27 cellular contexts compared by ENCODE assay signal in the genomic region with DNA sequence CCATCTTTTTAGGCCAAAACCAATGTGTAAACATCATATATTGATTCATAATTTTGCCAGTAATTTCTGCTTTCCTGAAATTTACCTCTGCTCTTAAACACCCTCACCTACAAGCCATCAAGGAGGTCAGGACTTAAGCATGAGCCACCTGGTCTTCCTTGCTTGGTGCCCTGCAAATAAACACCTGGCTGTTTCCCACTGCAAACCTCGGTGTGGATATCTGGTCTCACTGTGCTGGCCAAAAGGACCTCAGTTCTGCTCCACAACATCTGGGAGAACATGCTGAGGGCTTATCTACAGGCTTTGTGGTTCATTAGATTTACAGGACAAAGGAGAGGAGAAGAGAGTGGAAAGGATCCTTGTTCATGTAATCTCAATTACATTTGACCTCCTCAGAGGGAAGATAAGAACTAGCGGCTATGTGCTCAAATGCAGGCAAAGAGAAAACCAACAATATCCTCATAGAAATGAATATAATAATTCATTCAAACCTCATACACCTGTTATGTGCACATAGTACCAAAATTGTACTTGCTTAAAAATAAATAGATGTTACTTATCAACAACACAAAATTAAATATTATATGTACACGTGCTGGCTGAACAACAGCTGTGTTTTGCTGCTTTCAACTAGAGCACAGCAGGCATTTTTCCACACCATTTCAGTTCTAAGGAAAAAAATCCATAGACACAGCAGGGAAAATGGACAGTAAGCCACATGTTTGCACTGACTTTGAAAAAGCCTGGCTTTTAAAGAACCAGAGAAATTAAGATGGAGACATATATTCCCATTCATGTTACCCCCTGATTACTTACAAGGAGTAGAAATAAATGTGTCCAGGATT.
DNase-seq lines count a peak whose midpoint lies in the region; TF ChIP-seq lines count a peak whose summit lies in the region.
"Had no signal": no experiment of that assay in that cellular context is flagged by ENCODE, and none has a peak within 500 bp of the region (broad histone marks: within the 10 kb centered on the region; RNA-seq: fewer than 3 reads in every experiment).

No MANE protein-coding gene starts in this region.

- no peak overlapping the region for H3K4me3 ChIP-seq in neural progenitor cell
- H3K4me3 ChIP-seq in esophagus squamous epithelium, result no peak overlapping the region
- H3K4me3 ChIP-seq: adrenal gland, breast epithelium, colonic mucosa, left ventricle myocardium inferior, MG63 had no signal

- no peak overlapping the region for H3K4me3 Mint-ChIP-seq in neural progenitor cell
- H3K4me3 Mint-ChIP-seq: activated CD4-positive, alpha-beta T cell treated with anti-CD3 and anti-CD28 coated beads, Interleukin-2, amount 10 ng/mL, durations not matched to agents 24 days and 14 days; activated T-cell treated with anti-CD3 and anti-CD28 coated beads, Interleukin-2, amount 50 U/mL, for 4 hours; CD4-positive, CD25-positive, alpha-beta regulatory T cell; immature natural killer cell; mesothelial cell of epicardium; naive thymus-derived CD4-positive, alpha-beta T cell; T-helper 17 cell had no signal

- no peaks in the 10 kb centered on the region for H3K36me3 Mint-ChIP-seq in neural progenitor cell
- H3K36me3 Mint-ChIP-seq: CD4-positive, CD25-positive, alpha-beta regulatory T cell; mesothelial cell of epicardium; naive thymus-derived CD4-positive, alpha-beta T cell had no signal

- H3K4me1 Mint-ChIP-seq in neural progenitor cell, result peaks cover 28% of the 10 kb centered on the region
- H3K4me1 Mint-ChIP-seq: activated CD4-positive, alpha-beta T cell treated with anti-CD3 and anti-CD28 coated beads, Interleukin-2, amount 10 ng/mL, durations not matched to agents 24 days and 14 days; CD4-positive, CD25-positive, alpha-beta regulatory T cell; immature natural killer cell had no signal

- H4K20me1 ChIP-seq in neural progenitor cell (ENCODE audit: low read depth), result no peaks in the 10 kb centered on the region

- no peaks in the 10 kb centered on the region for H3K79me2 ChIP-seq in neural progenitor cell (ENCODE audit: low read depth)

- H3K36me3 ChIP-seq in neural progenitor cell (no peaks in the 10 kb centered on the region), esophagus squamous epithelium (no peaks in the 10 kb centered on the region)
- H3K36me3 ChIP-seq: adrenal gland, breast epithelium, colonic mucosa, left ventricle myocardium inferior, MG63 had no signal

- intact Hi-C loops in esophagus squamous epithelium (cut with DNase I), result no loop called here

- H3K27me3 Mint-ChIP-seq in neural progenitor cell (ENCODE audit: insufficient read depth, low read depth), result peaks cover 2% of the 10 kb centered on the region
- H3K27me3 Mint-ChIP-seq: CD4-positive, CD25-positive, alpha-beta regulatory T cell; T-helper 17 cell had no signal

- no peak overlapping the region for H3K27ac ChIP-seq in neural progenitor cell
- H3K27ac ChIP-seq in esophagus squamous epithelium, result no peak overlapping the region
- H3K27ac ChIP-seq: adrenal gland, breast epithelium, colonic mucosa, left ventricle myocardium inferior, VCaP had no signal

- no peak overlapping the region for H3K4me2 ChIP-seq in neural progenitor cell
- H3K4me2 ChIP-seq: SK-N-SH had no signal

- no peak overlapping the region for H3K9ac ChIP-seq in neural progenitor cell
- H3K9ac ChIP-seq: SK-N-SH had no signal

- no peak for TF ChIP-seq POLR2A in esophagus squamous epithelium (IDR thresholded peaks at IDR 0.05)

- H3K27me3 ChIP-seq in neural progenitor cell (no peaks in the 10 kb centered on the region), esophagus squamous epithelium (no peaks in the 10 kb centered on the region)
- H3K27me3 ChIP-seq: adrenal gland, breast epithelium, colonic mucosa, MG63 had no signal

- peaks cover 2% of the 10 kb centered on the region for H3K9me3 Mint-ChIP-seq in neural progenitor cell
- H3K9me3 Mint-ChIP-seq: activated T-cell treated with anti-CD3 and anti-CD28 coated beads, Interleukin-2, amount 50 U/mL, for 4 hours; naive thymus-derived CD4-positive, alpha-beta T cell had no signal

- TF ChIP-seq CTCF in neural progenitor cell (IDR thresholded peaks at IDR 0.05) (no peak), esophagus squamous epithelium (IDR thresholded peaks at IDR 0.05) (no peak)

- no peak overlapping the region for H2AFZ ChIP-seq in neural progenitor cell (replicated peaks)

- DNase-seq in NCI-H128 (lab: John Stamatoyannopoulos, UW; ENCODE audit: unreplicated experiment) (peak; percentile 3), NCI-H2081 (lab: John Stamatoyannopoulos, UW) (peak; percentile 18 to 84), OCI-M1 (lab: John Stamatoyannopoulos, UW) (peak; percentile 9), neural progenitor cell (ENCODE audit: low spot score) (no peak), esophagus squamous epithelium (lab: John Stamatoyannopoulos, UW) (no peak), UCSD-AML1 (lab: John Stamatoyannopoulos, UW; ENCODE audit: unreplicated experiment) (no peak), H4 (ENCODE audit: low spot score) (no peak)
- DNase-seq: activated CD4-positive, alpha-beta T cell treated with anti-CD3 and anti-CD28 coated beads, Interleukin-2, amount 10 ng/mL, durations not matched to agents 24 days and 14 days; activated naive CD4-positive, alpha-beta T cell; activated T-cell treated with anti-CD3 and anti-CD28 coated beads, Interleukin-2, amount 50 U/mL, for 4 hours; adrenal gland; CD4-positive, CD25-positive, alpha-beta regulatory T cell; colonic mucosa; effector memory CD4-positive, alpha-beta T cell; hippocampal formation; immature natural killer cell; left ventricle myocardium inferior; MG63; naive thymus-derived CD4-positive, alpha-beta T cell; NCI-H1930; NCI-H526 treated with DMSO at 0.1 percent for 48 hours; SK-N-SH; stimulated activated naive CD8-positive, alpha-beta T cell treated with anti-CD3 and anti-CD28 coated beads, Interleukin-15, Interleukin-2, amounts not matched to agents 100 U/mL and 50 U/mL, for 24 hours; T-helper 17 cell had no signal

- H3K4me1 ChIP-seq in neural progenitor cell (no peaks in the 10 kb centered on the region), esophagus squamous epithelium (no peaks in the 10 kb centered on the region)
- H3K4me1 ChIP-seq: adrenal gland, breast epithelium, colonic mucosa had no signal

- H3K9me3 ChIP-seq in neural progenitor cell (ENCODE audit: low read depth) (no peaks in the 10 kb centered on the region), esophagus squamous epithelium (no peaks in the 10 kb centered on the region)
- H3K9me3 ChIP-seq: adrenal gland, breast epithelium, colonic mucosa, left ventricle myocardium inferior, MG63, SK-N-SH had no signal

- H3K27ac Mint-ChIP-seq in neural progenitor cell, result peak overlapping the region; percentile 61
- H3K27ac Mint-ChIP-seq: activated CD4-positive, alpha-beta T cell treated with anti-CD3 and anti-CD28 coated beads, Interleukin-2, amount 10 ng/mL, durations not matched to agents 24 days and 14 days; immature natural killer cell; mesothelial cell of epicardium; T-helper 17 cell had no signal

- 50 to 98% methylated on average over 3 of the region's 3 CpGs for WGBS in esophagus squamous epithelium, 2 donors

- H3F3A ChIP-seq in neural progenitor cell (ENCODE audit: low read depth), result no peaks in the 10 kb centered on the region

Comparison
In these comparisons a context has a peak if more than half of its experiments do, and no peak if none do; other contexts are left out.
1. DNase-seq: peak in NCI-H128 (single experiment), NCI-H2081 (2 of 2) and OCI-M1 (single experiment); none in neural progenitor cell (single experiment), esophagus squamous epithelium (single experiment), UCSD-AML1 (single experiment) and H4 (single experiment).